15 cellular contexts compared by ENCODE assay signal in genomic region chr13:106916329-106916728, GRCh38.
DNase-seq lines count a peak whose midpoint lies in the region; ATAC-seq and TF ChIP-seq lines count a peak whose summit lies in the region.
"Had no signal": no experiment of that assay in that cellular context is flagged by ENCODE, and none has a peak within 500 bp of the region (broad histone marks: within the 10 kb centered on the region; RNA-seq: fewer than 3 reads in every experiment).

No MANE protein-coding gene starts in this region.

- H3K9me3 ChIP-seq in Caco-2, result no peaks in the 10 kb centered on the region
- H3K9me3 ChIP-seq in transverse colon, result no peaks in the 10 kb centered on the region

- H3K4me3 ChIP-seq in Caco-2 (ENCODE audit: low read depth, low read length) (no peak overlapping the region), choroid plexus epithelial cell (ENCODE audit: low read depth, low read length) (no peak overlapping the region), transverse colon (no peak overlapping the region)

- H3K27ac Mint-ChIP-seq in Caco-2 (ENCODE audit: unreplicated experiment) (peak overlapping the region; percentile 92), T-cell (no peak overlapping the region)
- no peak overlapping the region for H3K27ac Mint-ChIP-seq in natural killer cell treated with Interleukin-12 subunit alpha and Interleukin-12 subunit beta and Interleukin-15 and Interleukin-18, amount 100 ng/mL, for 72 hours
- H3K27ac Mint-ChIP-seq: stimulated activated naive CD8-positive, alpha-beta T cell treated with anti-CD3 and anti-CD28 coated beads, Interleukin-15, Interleukin-2, amounts not matched to agents 100 ng/mL and 50 ng/mL, for 24 hours had no signal

- no peaks in the 10 kb centered on the region for H3K36me3 Mint-ChIP-seq in Caco-2 (ENCODE audit: insufficient read depth, unreplicated experiment)
- no peaks in the 10 kb centered on the region for H3K36me3 Mint-ChIP-seq in natural killer cell treated with Interleukin-12 subunit alpha and Interleukin-12 subunit beta and Interleukin-15 and Interleukin-18, amount 100 ng/mL, for 72 hours
- H3K36me3 Mint-ChIP-seq in T-cell, result no peaks in the 10 kb centered on the region

- H3K4me1 ChIP-seq in Caco-2 (peaks cover 23% of the 10 kb centered on the region), transverse colon (peaks cover 0 to 14% (median 7%) of the 10 kb centered on the region in 4 donors)

- TF ChIP-seq CTCF in Caco-2 (IDR thresholded peaks at IDR 0.05; ENCODE audit: insufficient read depth in 1 of 2, low read depth in 1 of 2, low read length in 1 of 2, severe bottlenecking in 1 of 2, unreplicated experiment in 1 of 2) (no peak), choroid plexus epithelial cell (conservative IDR thresholded peaks at IDR 0.05; ENCODE audit: low read depth, low read length) (no peak), transverse colon (IDR thresholded peaks at IDR 0.05) (no peak)

- no peak for TF ChIP-seq EP300 in transverse colon (IDR thresholded peaks at IDR 0.05; ENCODE audit: low read depth)

- WGBS in transverse colon (ENCODE audit: low coverage in 1 of 2), 2 donors, result 59 to 76% methylated on average over 6 to 11 of the region's 11 CpGs

- no peak for ATAC-seq in natural killer cell treated with Interleukin-12 subunit alpha and Interleukin-12 subunit beta and Interleukin-15 and Interleukin-18, amount 100 ng/mL, for 72 hours
- ATAC-seq in T-cell (replicated peaks in 1 of 4) (no peak), GM21447 (IDR thresholded peaks at IDR 0.05; ENCODE audit: unreplicated experiment) (no peak), GM19452 (IDR thresholded peaks at IDR 0.05; ENCODE audit: unreplicated experiment) (no peak)
- ATAC-seq: Panc1 had no signal

- H3K4me1 Mint-ChIP-seq in Caco-2 (ENCODE audit: low read depth, unreplicated experiment) (peaks cover 26% of the 10 kb centered on the region), T-cell (peaks cover 11 to 16% (median 12%) of the 10 kb centered on the region in 3 donors)
- peaks cover 0 to 3% of the 10 kb centered on the region in 2 donors for H3K4me1 Mint-ChIP-seq in natural killer cell treated with Interleukin-12 subunit alpha and Interleukin-12 subunit beta and Interleukin-15 and Interleukin-18, amount 100 ng/mL, for 72 hours (ENCODE audit: low read depth in 2 of 2)

- H3K4me3 Mint-ChIP-seq in Caco-2 (ENCODE audit: unreplicated experiment) (peak overlapping the region; percentile 74), T-cell (peak overlapping the region in 1 of 3 donors; percentile 72)
- peak overlapping the region; percentile 67 for H3K4me3 Mint-ChIP-seq in natural killer cell treated with Interleukin-12 subunit alpha and Interleukin-12 subunit beta and Interleukin-15 and Interleukin-18, amount 100 ng/mL, for 72 hours
- H3K4me3 Mint-ChIP-seq: stimulated activated naive CD8-positive, alpha-beta T cell treated with anti-CD3 and anti-CD28 coated beads, Interleukin-15, Interleukin-2, amounts not matched to agents 100 ng/mL and 50 ng/mL, for 24 hours had no signal

- in situ Hi-C loops in transverse colon (cut with MboI; ENCODE audit: low pct_ligation_motif_present in 1 of 4, low pct_unique_long_range_greater_than_20kb in 1 of 4, low sequenced_read_pairs in 3 of 4), result loop anchor here in 1 of 4 donors (25.0 kb wide), 1 partner anchor 354 kb away; the partner anchor contains the start of gene ARGLU1

- intact Hi-C loops in Caco-2 (cut with micrococcal nuclease; ENCODE audit: unreplicated experiment) (loop anchor here (5.0 kb wide), 1 partner anchor 234 kb away; no protein-coding TSS in a partner anchor), transverse colon (cut with DNase I; ENCODE audit: low total_unique reads) (no loop called here)

- DNase-seq in AG08395 (ENCODE audit: low spot score) (peak; percentile 31), Caco-2 (no peak), choroid plexus epithelial cell (ENCODE audit: low read depth) (peak; percentile 56), T-cell (no peak), transverse colon (no peak)
- DNase-seq in natural killer cell treated with Interleukin-12 subunit alpha and Interleukin-12 subunit beta and Interleukin-15 and Interleukin-18, amount 100 ng/mL, for 72 hours (ENCODE audit: low spot score), result no peak
- DNase-seq: activated CD4-positive, CD25-positive, alpha-beta regulatory T cell; activated CD8-positive, alpha-beta memory T cell treated with anti-CD3 and anti-CD28 coated beads, Interleukin-2, amount 50 U/mL, for 48 hours; activated naive CD4-positive, alpha-beta T cell treated with anti-CD3 and anti-CD28 coated beads, Interleukin-2, amount 50 U/mL, for 16 hours; NCI-H187; NCI-H524 had no signal

- no TSS peak for BruUV-seq in Caco-2 (replicated peaks; lab: Mats Ljungman, UMichigan)

- H3K27me3 ChIP-seq in Caco-2 (replicated peaks; ENCODE audit: control insufficient read depth, insufficient read depth, low read length), result no peaks in the 10 kb centered on the region
- H3K27me3 ChIP-seq in transverse colon, result no peaks in the 10 kb centered on the region

- H3K27ac ChIP-seq in transverse colon, result no peak overlapping the region

- no peak for TF ChIP-seq POLR2A in transverse colon (IDR thresholded peaks at IDR 0.05)

- POLR2A ChIA-PET in Caco-2 (lab: Charles Lee) (no interaction called here), T-cell (lab: Charles Lee) (no interaction called here)

- CTCF ChIA-PET in Caco-2 (lab: Charles Lee), result no interaction called here
- CTCF ChIA-PET in T-cell (lab: Charles Lee), result no interaction called here

- H3K36me3 ChIP-seq in Caco-2 (ENCODE audit: control insufficient read depth, insufficient read depth, low read length) (no peaks in the 10 kb centered on the region), transverse colon (no peaks in the 10 kb centered on the region)

- no peaks in the 10 kb centered on the region for H3K27me3 Mint-ChIP-seq in Caco-2 (ENCODE audit: insufficient read depth, unreplicated experiment)
- peaks cover 17 to 22% of the 10 kb centered on the region in 2 donors for H3K27me3 Mint-ChIP-seq in natural killer cell treated with Interleukin-12 subunit alpha and Interleukin-12 subunit beta and Interleukin-15 and Interleukin-18, amount 100 ng/mL, for 72 hours
- H3K27me3 Mint-ChIP-seq in T-cell, result peaks cover 19 to 20% of the 10 kb centered on the region in 2 donors

- H3K9me3 Mint-ChIP-seq in Caco-2 (ENCODE audit: unreplicated experiment) (peaks cover 9% of the 10 kb centered on the region), T-cell (peaks cover 0 to 6% (median 0%) of the 10 kb centered on the region in 3 donors)
- H3K9me3 Mint-ChIP-seq in natural killer cell treated with Interleukin-12 subunit alpha and Interleukin-12 subunit beta and Interleukin-15 and Interleukin-18, amount 100 ng/mL, for 72 hours, result no peaks in the 10 kb centered on the region
- H3K9me3 Mint-ChIP-seq: stimulated activated naive CD8-positive, alpha-beta T cell treated with anti-CD3 and anti-CD28 coated beads, Interleukin-15, Interleukin-2, amounts not matched to agents 100 ng/mL and 50 ng/mL, for 24 hours had no signal

Comparison
In these comparisons a context has a peak if more than half of its experiments do, and no peak if none do; other contexts are left out.
1. DNase-seq: peak in AG08395 (single experiment) and choroid plexus epithelial cell (single experiment); none in Caco-2 (0 of 2), natural killer cell treated with Interleukin-12 subunit alpha and Interleukin-12 subunit beta and Interleukin-15 and Interleukin-18, amount 100 ng/mL, for 72 hours (single experiment), T-cell (0 of 34) and transverse colon (single experiment).